ENCODE assay signal across 7 cellular contexts in the genomic region with DNA sequence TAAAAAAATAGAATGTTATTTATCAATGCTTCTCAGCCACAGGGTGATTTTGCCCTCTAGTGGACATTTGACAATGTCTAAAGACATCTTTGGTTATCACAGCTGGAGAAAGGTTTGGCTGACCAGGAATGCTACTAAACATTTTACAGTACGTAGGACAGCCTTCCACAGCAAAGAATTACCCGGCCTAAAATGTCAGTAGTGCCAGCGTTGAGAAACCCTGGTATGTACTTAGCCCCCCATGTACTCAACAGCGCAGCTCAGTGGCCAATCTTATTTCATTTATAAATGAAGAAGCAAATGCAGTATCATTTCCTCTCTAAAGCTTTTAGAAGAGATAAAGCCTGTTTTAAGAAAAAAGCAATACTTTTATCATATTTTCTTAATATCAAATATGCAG. TPM values are rescaled to one million over a fixed set of nuclear protein-coding genes. Genes with fewer than 3 reads are reported as not detected.
DNase-seq lines count a peak whose midpoint lies in the region; ATAC-seq, FAIRE-seq and TF ChIP-seq lines count a peak whose summit lies in the region.

No MANE protein-coding gene starts in this region.

- 50% methylated on average over 4 of the region's 4 CpGs; no CpG with 5 or more reads in 1 of the 2 experiments for WGBS in H1 (ENCODE audit: extremely low coverage in 1 of 2, insufficient coverage in 1 of 2, insufficient read length in 1 of 2, insufficient replicate concordance in 2 of 2, low coverage in 1 of 2, low lambda C conversion rate in 2 of 2, missing lambda C conversion rate in 1 of 2), 2 experiments

- TF ChIP-seq POLR2A in H1 (IDR thresholded peaks at IDR 0.05; ENCODE audit: control extremely low read depth in 1 of 2, low read depth in 2 of 2, low read length in 2 of 2), result no peak

- H3K27ac Mint-ChIP-seq in natural killer cell, result no peak overlapping the region

- H3K9me3 ChIP-seq in MM.1S (replicated peaks; ENCODE audit: insufficient read depth, low read length) (no peaks in the 10 kb centered on the region), H1 (ENCODE audit: insufficient read depth in 2 of 2, low read depth in 1 of 2, low read length in 1 of 2) (no peaks in the 10 kb centered on the region)

- H2BK5ac ChIP-seq in H1 (ENCODE audit: low read depth, low read length), result no peak overlapping the region

- H3K9ac ChIP-seq in MM.1S (ENCODE audit: low read length) (no peak overlapping the region), H1 (replicated peaks in 1 of 4; ENCODE audit: extremely low read depth in 1 of 4, low read depth in 3 of 4, low read length in 3 of 4) (no peak overlapping the region)

- H3K9me3 Mint-ChIP-seq in natural killer cell, result no peaks in the 10 kb centered on the region

- H3K18ac ChIP-seq in H1 (ENCODE audit: extremely low read depth, low read length), result no peak overlapping the region

- H3K79me2 ChIP-seq in MM.1S (ENCODE audit: low read length), result peaks cover 95% of the 10 kb centered on the region
- H3K79me2 ChIP-seq in H1 (ENCODE audit: control insufficient read depth in 1 of 2, insufficient read depth in 2 of 2, low read length in 2 of 2), result peaks cover 36 to 93% of the 10 kb centered on the region in 2 experiments

- H3K36me3 ChIP-seq in MM.1S (replicated peaks; ENCODE audit: insufficient read depth, low read length) (no peaks in the 10 kb centered on the region), H1 (ENCODE audit: control insufficient read depth in 2 of 4, insufficient read depth in 4 of 4, low read length in 3 of 4) (no peaks in the 10 kb centered on the region)

- H2BK15ac ChIP-seq in H1 (ENCODE audit: low read length), result no peak overlapping the region

- ATAC-seq in natural killer cell (peak; percentile 80 to 85 (median 82)), HG02884 (IDR thresholded peaks at IDR 0.05; ENCODE audit: unreplicated experiment) (no peak), GM21515 (IDR thresholded peaks at IDR 0.05; ENCODE audit: unreplicated experiment) (no peak)

- H3K4me1 Mint-ChIP-seq in natural killer cell, result peaks cover 46 to 54% of the 10 kb centered on the region in 2 donors

- H2BK12ac ChIP-seq in H1 (ENCODE audit: low read depth, low read length), result no peak overlapping the region

- H3K4me1 ChIP-seq in MM.1S (ENCODE audit: low read length) (no peaks in the 10 kb centered on the region), H1 (replicated peaks in 1 of 4; ENCODE audit: control insufficient read depth in 3 of 4, insufficient read depth in 4 of 4, low read length in 3 of 4) (peaks cover 0 to 6% (median 0%) of the 10 kb centered on the region in 4 experiments; a peak in 1 of 7 replicates)

- no peak overlapping the region for H2BK20ac ChIP-seq in H1 (ENCODE audit: low read length)

- H3K23me2 ChIP-seq in H1 (ENCODE audit: low read depth, low read length), result peaks cover 3% of the 10 kb centered on the region

- H3K4me3 ChIP-seq in MM.1S (ENCODE audit: low read length) (no peak overlapping the region), H1 (ENCODE audit: extremely low read depth in 1 of 4, insufficient read depth in 2 of 4, low read depth in 3 of 4, low read length in 4 of 4) (no peak overlapping the region)

- no peaks in the 10 kb centered on the region; the same call in 1 of the 2 replicates for H3F3A ChIP-seq in MM.1S (ENCODE audit: insufficient read depth, low read length)

- intact Hi-C loops in natural killer cell (cut with micrococcal nuclease), result no loop called here

- no peak overlapping the region for H4K8ac ChIP-seq in H1 (ENCODE audit: extremely low read depth, insufficient read depth, low read length)

- TF ChIP-seq CTCF in MM.1S (IDR thresholded peaks at IDR 0.05; ENCODE audit: low read length), result peak; percentile 55
- TF ChIP-seq CTCF in VCaP (conservative IDR thresholded peaks at IDR 0.05), result peak; percentile 86
- TF ChIP-seq CTCF in H1 (IDR thresholded peaks at IDR 0.05; ENCODE audit: control extremely low read depth in 1 of 3, insufficient read depth in 1 of 3, low read depth in 1 of 3, low read length in 3 of 3), result peak in 1 of 3 experiments; percentile 34; a peak in 2 of 4 replicates
- peak; percentile 76 for TF ChIP-seq CTCF in natural killer cell (IDR thresholded peaks at IDR 0.05)

- H3K4ac ChIP-seq in H1 (replicated peaks; ENCODE audit: insufficient read length, low read depth, low read length), result no peak overlapping the region

- H2BK120ac ChIP-seq in H1 (replicated peaks; ENCODE audit: low read depth, low read length), result no peak overlapping the region

- H4K20me1 ChIP-seq in MM.1S (ENCODE audit: insufficient read depth, low read length) (peaks cover 18% of the 10 kb centered on the region), H1 (replicated peaks in 1 of 2; ENCODE audit: control insufficient read depth in 1 of 2, insufficient read depth in 2 of 2, low read length in 2 of 2) (peaks cover 20 to 36% of the 10 kb centered on the region in 2 experiments)

- H2AFZ ChIP-seq in MM.1S (ENCODE audit: low read length), result no peak overlapping the region
- H2AFZ ChIP-seq in H1 (ENCODE audit: low read length), result no peak overlapping the region

- no peak for TF ChIP-seq EP300 in H1 (IDR thresholded peaks at IDR 0.05; ENCODE audit: borderline replicate concordance in 1 of 2, low read depth in 2 of 2, low read length in 2 of 2)

- H3K9me2 ChIP-seq in MM.1S (replicated peaks; ENCODE audit: insufficient read depth, low read length), result no peaks in the 10 kb centered on the region

- CTCF ChIA-PET in H1 (lab: Charles Lee; ENCODE audit: partially characterized antibody), result interaction anchor here (0.6 to 6.5 kb wide), 38 partner anchors 9 to 425 kb away, joined by 3 to 35 read pairs (median 6); no protein-coding TSS in a partner anchor

- H3K4me2 ChIP-seq in MM.1S (ENCODE audit: low read depth, low read length), result no peak overlapping the region
- no peak overlapping the region for H3K4me2 ChIP-seq in H1 (ENCODE audit: insufficient read depth in 1 of 2, low read depth in 2 of 2, low read length in 2 of 2)

- H3K79me1 ChIP-seq in H1 (ENCODE audit: low read depth, low read length), result peaks cover 3% of the 10 kb centered on the region

- no peak overlapping the region for H3K56ac ChIP-seq in H1 (replicated peaks; ENCODE audit: insufficient read length, low read depth, low read length)

- DNase-seq in GF-D8 (lab: John Stamatoyannopoulos, UW), result peak; percentile 19
- DNase-seq in MM.1S, result peak; percentile 25
- no peak for DNase-seq in H1 (ENCODE audit: low read depth in 1 of 2, low spot score in 2 of 2)
- DNase-seq in natural killer cell, result peak; percentile 19

- H4K5ac ChIP-seq in H1 (ENCODE audit: insufficient read length, low read depth, low read length), result no peak overlapping the region

- no peak overlapping the region for H4K91ac ChIP-seq in H1 (replicated peaks; ENCODE audit: insufficient read length, low read length)

- H3K27me3 ChIP-seq in MM.1S (replicated peaks; ENCODE audit: insufficient read depth, low read length), result no peaks in the 10 kb centered on the region
- no peaks in the 10 kb centered on the region for H3K27me3 ChIP-seq in H1 (replicated peaks in 1 of 4; ENCODE audit: control insufficient read depth in 3 of 4, extremely low read depth in 1 of 4, insufficient read depth in 3 of 4, low read length in 3 of 4)

- H3K4me3 Mint-ChIP-seq in natural killer cell, result no peak overlapping the region

- TF ChIP-seq RAD21 in H1 (IDR thresholded peaks at IDR 0.05 in 1 of 2, conservative IDR thresholded peaks at IDR 0.05 in 1 of 2; ENCODE audit: low read depth in 2 of 2, low read length in 2 of 2), result peak; percentile 16 to 35; a peak in 2 of 4 replicates

- POLR2A ChIA-PET in H1 (lab: Charles Lee; ENCODE audit: partially characterized antibody), result interaction anchor here (0.9 to 3.9 kb wide), 5 partner anchors 46 to 68 kb away, joined by 3 to 26 read pairs (median 5); a partner anchor contains a TSS

- no peak overlapping the region for H2AK5ac ChIP-seq in H1 (ENCODE audit: low read depth, low read length)

- FAIRE-seq in H1 (lab: Jason Lieb, UNC), result no peak

- H3K23ac ChIP-seq in H1 (ENCODE audit: insufficient read length), result no peak overlapping the region

- no peak overlapping the region for H3K14ac ChIP-seq in H1 (ENCODE audit: insufficient read length)

- no peaks in the 10 kb centered on the region for H3K27me3 Mint-ChIP-seq in natural killer cell (ENCODE audit: low read depth in 2 of 2)

- no peaks in the 10 kb centered on the region for H3K36me3 Mint-ChIP-seq in natural killer cell

- H3K27ac ChIP-seq in MM.1S (ENCODE audit: low read length), result no peak overlapping the region
- H3K27ac ChIP-seq in VCaP, result peak overlapping the region; percentile 52; the same call in 1 of the 2 replicates
- H3K27ac ChIP-seq in H1 (ENCODE audit: low read depth, low read length), result no peak overlapping the region

TF ChIP-seq in H1, 55 proteins besides CTCF, POLR2A, EP300 and RAD21:
- no peak for TF ChIP-seq TAF7 (optimal IDR thresholded peaks at IDR 0.05; ENCODE audit: borderline replicate concordance, low read depth, low read length)
- TF ChIP-seq TEAD4 (IDR thresholded peaks at IDR 0.05; ENCODE audit: low read depth, low read length), result peak; percentile 48; the same call in 1 of the 2 replicates

RNA-seq across cellular contexts. Expression of a gene that starts 5.8 kb away (rescaled TPM):
- total RNA-seq in H1 (2021; fragmentation: NEBNext Ultra II Directional; extraction: Animal tissue kit (Norgen Biotek cat#: 25700)), result 76.6 and 76.9 TPM in 2 replicates
- 37.6 and 39.4 TPM in 2 replicates for polyA plus RNA-seq in H1 (2011; rRNA removed)
- polyA plus RNA-seq in H1 (2011; cell fraction: cytosol; rRNA removed), result 58.3 TPM
- 56.3 TPM for polyA plus RNA-seq in H1 (2011; cell fraction: nucleus; rRNA removed)
- 59.9 to 69.8 TPM (median 62.5 TPM) in 4 replicates for polyA plus RNA-seq in H1 (2012, experiment 1 of 2)
- polyA plus RNA-seq in H1 (2012, experiment 2 of 2), result 9.7 TPM
- polyA plus RNA-seq in H1 (2013, experiment 1 of 2), result 42.6 TPM
- 40.8 TPM for polyA plus RNA-seq in H1 (2013, experiment 2 of 2)
- polyA minus RNA-seq in H1 (2011; rRNA and poly(A)+ RNA removed), result 67.6 and 67.8 TPM in 2 replicates
- 37.8 TPM for polyA minus RNA-seq in H1 (2011; cell fraction: cytosol; rRNA and poly(A)+ RNA removed)
- polyA minus RNA-seq in H1 (2011; cell fraction: nucleus; rRNA and poly(A)+ RNA removed), result 75.3 TPM
- 100 to 1,000 TPM; 138 to 167 (median 152) TPM for total RNA-seq in natural killer cell

RNA-seq across cellular contexts. Expression of a gene that starts 57.0 kb away (rescaled TPM):
- total RNA-seq in H1 (2021; fragmentation: NEBNext Ultra II Directional; extraction: Animal tissue kit (Norgen Biotek cat#: 25700)), result 323 and 328 TPM in 2 replicates
- 179 and 184 TPM in 2 replicates for polyA plus RNA-seq in H1 (2011; rRNA removed)
- 254 TPM for polyA plus RNA-seq in H1 (2011; cell fraction: cytosol; rRNA removed)
- 169 TPM for polyA plus RNA-seq in H1 (2011; cell fraction: nucleus; rRNA removed)
- 243 to 415 TPM (median 345 TPM) in 4 replicates for polyA plus RNA-seq in H1 (2012, experiment 1 of 2)
- 24.0 TPM for polyA plus RNA-seq in H1 (2012, experiment 2 of 2)
- polyA plus RNA-seq in H1 (2013, experiment 1 of 2), result 314 TPM
- polyA plus RNA-seq in H1 (2013, experiment 2 of 2), result 325 TPM
- 277 and 334 TPM in 2 replicates for polyA minus RNA-seq in H1 (2011; rRNA and poly(A)+ RNA removed)
- polyA minus RNA-seq in H1 (2011; cell fraction: cytosol; rRNA and poly(A)+ RNA removed), result 213 TPM
- 361 TPM for polyA minus RNA-seq in H1 (2011; cell fraction: nucleus; rRNA and poly(A)+ RNA removed)
- 100 to 1,000 TPM; 498 to 670 (median 594) TPM for total RNA-seq in natural killer cell

Comparison
In these comparisons a context has a peak if more than half of its experiments do, and no peak if none do; other contexts are left out.
1. DNase-seq: peak in GF-D8 (single experiment), MM.1S (single experiment) and natural killer cell (single experiment); none in H1 (0 of 2).
2. ATAC-seq: peak in natural killer cell (3 of 3); none in HG02884 (single experiment) and GM21515 (single experiment).